ENCODE assay signal across 18 cellular contexts in genomic region chr18:35618703-35619102, GRCh38. TPM values are rescaled to one million over a fixed set of nuclear protein-coding genes. Genes with fewer than 3 reads are reported as not detected.
DNase-seq lines count a peak whose midpoint lies in the region; ATAC-seq, FAIRE-seq and TF ChIP-seq lines count a peak whose summit lies in the region.
"Had no signal": no experiment of that assay in that cellular context is flagged by ENCODE, and none has a peak within 500 bp of the region (broad histone marks: within the 10 kb centered on the region; RNA-seq: fewer than 3 reads in every experiment).

No MANE protein-coding gene starts in this region.

- H3K9me2 ChIP-seq in SK-N-SH, result no peaks in the 10 kb centered on the region

- ATAC-seq in HG03025 (IDR thresholded peaks at IDR 0.05; ENCODE audit: low FRiP score, unreplicated experiment), result no peak
- ATAC-seq: foreskin keratinocyte, T-helper 17 cell had no signal

- no peaks in the 10 kb centered on the region for H3F3A ChIP-seq in SK-N-SH (replicated peaks; ENCODE audit: insufficient read depth)

- no peak overlapping the region for H2AFZ ChIP-seq in SK-N-SH (ENCODE audit: low read depth)

- WGBS in SK-N-SH (ENCODE audit: low lambda C conversion rate), result 43% methylated on average over 5 of the region's 5 CpGs

- CTCF ChIA-PET in SK-N-SH (lab: Yijun Ruan, JAX), result interaction anchor here (0.5 to 1.9 kb wide), 4 partner anchors 16 to 1300 kb away, joined by 3 to 5 read pairs (median 4); no protein-coding TSS in a partner anchor

- no peak for TF ChIP-seq CTCF in SK-N-SH (IDR thresholded peaks at IDR 0.05)

- TF ChIP-seq POLR2A in erythroblast (IDR thresholded peaks at IDR 0.05; ENCODE audit: low read length), result no peak

- POLR2A ChIA-PET in SK-N-SH (lab: Yijun Ruan, JAX), result no interaction called here

- no peaks in the 10 kb centered on the region for H3K9me3 ChIP-seq in SK-N-SH
- H3K9me3 ChIP-seq: ovary had no signal

- no peak overlapping the region for H3K4me2 ChIP-seq in SK-N-SH
- H3K4me2 ChIP-seq: BLaER1 had no signal

- no peak for TF ChIP-seq RAD21 in SK-N-SH (IDR thresholded peaks at IDR 0.05; ENCODE audit: low read length)

- peaks cover 0 to 24% of the 10 kb centered on the region in 2 experiments; a peak in 3 of 4 replicates for H3K4me1 ChIP-seq in SK-N-SH (ENCODE audit: control insufficient read depth in 1 of 2, insufficient read depth in 2 of 2, low read depth in 1 of 2, low read length in 1 of 2)

- FAIRE-seq in GM18507 (lab: Jason Lieb, UNC), result peak; percentile 49

- H4K20me1 ChIP-seq in SK-N-SH (ENCODE audit: insufficient read depth), result peaks cover 6% of the 10 kb centered on the region; the same call in 1 of the 2 replicates

- no peak overlapping the region for H3K9ac ChIP-seq in SK-N-SH
- H3K9ac ChIP-seq: BLaER1 had no signal

- peak overlapping the region in 1 of 2 experiments; percentile 67; a peak in 2 of 4 replicates for H3K27ac ChIP-seq in SK-N-SH (ENCODE audit: low read depth in 2 of 2, low read length in 1 of 2)
- H3K27ac ChIP-seq: BLaER1, foreskin keratinocyte had no signal

- H3K27me3 ChIP-seq in SK-N-SH (ENCODE audit: insufficient read depth), result no peaks in the 10 kb centered on the region
- H3K27me3 ChIP-seq: BLaER1, foreskin keratinocyte, ovary had no signal

- no peaks in the 10 kb centered on the region for H3K36me3 ChIP-seq in SK-N-SH (replicated peaks in 1 of 2; ENCODE audit: control insufficient read depth in 1 of 2, insufficient read depth in 2 of 2, low read length in 1 of 2)
- H3K36me3 ChIP-seq: ovary had no signal

- no peak for DNase-seq in GM18507 (ENCODE audit: extremely low spot score, insufficient read length, low read depth)
- no peak for DNase-seq in SK-N-SH
- peak; percentile 25 to 40 for DNase-seq in erythroblast (lab: John Stamatoyannopoulos, UW)
- DNase-seq in pons (ENCODE audit: low spot score), result peak; percentile 53
- DNase-seq in GOT3 (lab: John Stamatoyannopoulos, UW), result no peak
- DNase-seq in NOMO-1 (lab: John Stamatoyannopoulos, UW; ENCODE audit: unreplicated experiment in 2 of 2), result no peak
- no peak for DNase-seq in activated CD8-positive, alpha-beta memory T cell treated with anti-CD3 and anti-CD28 coated beads, Interleukin-2, amount 50 U/mL, for 4 hours
- DNase-seq: activated CD4-positive, alpha-beta T cell treated with anti-CD3 and anti-CD28 coated beads, Interleukin-2, amount 50 U/mL, for 4 hours; aorta; DMS79; foreskin keratinocyte; NCI-H187 treated with DMSO at 0.1 percent for 48 hours; NCI-H524 treated with DMSO at 0.1 percent for 48 hours; ovary; stimulated activated CD4-positive, alpha-beta T cell treated with anti-CD3 and anti-CD28 coated beads, Interleukin-12 subunit alpha, Interleukin-12 subunit beta, amount 100 ng/mL, for 4 hours; T-helper 17 cell had no signal

- no peak overlapping the region for H3K4me3 ChIP-seq in SK-N-SH (ENCODE audit: low read depth in 2 of 2, low read length in 1 of 2)
- H3K4me3 ChIP-seq: BLaER1, ovary had no signal

- TF ChIP-seq EP300 in SK-N-SH (IDR thresholded peaks at IDR 0.05; ENCODE audit: borderline replicate concordance in 1 of 2, low read depth in 1 of 2, low read length in 1 of 2), result no peak

- H3K79me2 ChIP-seq in SK-N-SH (ENCODE audit: insufficient read depth), result peaks cover 54% of the 10 kb centered on the region

TF ChIP-seq in SK-N-SH, 30 proteins besides CTCF, POLR2A, EP300 and RAD21:
- TF ChIP-seq USF1 (IDR thresholded peaks at IDR 0.05; ENCODE audit: borderline replicate concordance, low read depth), result no peak
- no peak for TF ChIP-seq CHD2 (IDR thresholded peaks at IDR 0.05; ENCODE audit: low read length, partially characterized antibody)
- no peak for TF ChIP-seq MAX (IDR thresholded peaks at IDR 0.05; ENCODE audit: low read depth)
- no peak for TF ChIP-seq SMC3 (IDR thresholded peaks at IDR 0.05; ENCODE audit: low read depth, low read length)
- no peak for TF ChIP-seq RFX5 (IDR thresholded peaks at IDR 0.05; ENCODE audit: low read length)
- no peak for TF ChIP-seq IRF3 (IDR thresholded peaks at IDR 0.05; ENCODE audit: low read depth, low read length)
- TF ChIP-seq NFIC (IDR thresholded peaks at IDR 0.05; ENCODE audit: borderline replicate concordance), result no peak
- 0 out of 2 replicates have a peak, but pooled peaks have one; percentile 2 for TF ChIP-seq GATA2 (CRISPR knock-in tag; IDR thresholded peaks at IDR 0.05)

RNA-seq across cellular contexts. Expression of gene GALNT1, which starts 37.2 kb away (rescaled TPM):
- polyA plus RNA-seq in SK-N-SH (2012; rRNA removed), result 15.7 and 23.8 TPM in 2 replicates
- 30.6 and 35.9 TPM in 2 replicates for polyA plus RNA-seq in SK-N-SH (2012; cell fraction: cytosol; rRNA removed)
- 3.8 and 9.3 TPM in 2 replicates for polyA plus RNA-seq in SK-N-SH (2012; cell fraction: nucleus; rRNA removed)

Comparison
In these comparisons a context has a peak if more than half of its experiments do, and no peak if none do; other contexts are left out.
1. DNase-seq: peak in erythroblast (2 of 2) and pons (single experiment); none in GM18507 (single experiment), SK-N-SH (single experiment), GOT3 (single experiment), NOMO-1 (0 of 2) and activated CD8-positive, alpha-beta memory T cell treated with anti-CD3 and anti-CD28 coated beads, Interleukin-2, amount 50 U/mL, for 4 hours (single experiment).